In the genomic region with DNA sequence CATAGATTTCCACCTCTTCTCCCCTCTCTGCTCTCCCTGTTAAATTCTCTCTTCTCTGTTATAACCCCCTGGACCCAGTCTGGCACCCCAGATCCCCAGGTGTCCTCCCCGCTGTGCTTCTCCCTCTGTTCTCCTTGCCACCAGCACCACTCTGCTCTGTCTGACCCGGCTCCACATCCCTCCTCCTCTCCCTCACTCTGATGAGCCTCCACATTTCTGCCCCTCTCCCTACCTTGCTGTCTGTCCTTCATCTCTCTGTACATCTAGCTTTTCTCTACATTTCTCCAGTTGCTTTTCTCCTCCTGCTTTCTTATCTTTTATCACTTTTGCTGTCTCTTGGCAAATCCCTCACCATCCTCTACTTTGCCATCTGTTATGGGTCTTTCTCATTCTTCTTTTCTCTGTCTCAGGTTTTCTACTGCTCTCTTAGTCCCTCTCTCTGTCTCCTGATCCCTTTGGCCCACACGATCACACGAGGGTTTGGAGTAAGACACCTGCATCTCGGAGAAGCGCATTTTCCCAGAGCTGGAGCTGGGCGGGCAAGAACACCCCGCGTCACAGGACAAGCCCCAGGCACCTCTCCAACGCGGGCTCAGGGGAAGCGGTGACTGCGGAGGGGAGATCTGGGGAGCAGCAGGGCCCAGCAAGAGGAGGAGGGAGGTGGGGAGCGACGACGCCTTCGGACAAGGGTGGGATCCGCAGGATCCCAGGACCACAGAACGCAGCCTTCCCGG, we compare ENCODE assay signal across 8 cellular contexts. TPM values are rescaled to one million over a fixed set of nuclear protein-coding genes. Genes with fewer than 3 reads are reported as not detected.
DNase-seq lines count a peak whose midpoint lies in the region; ATAC-seq and TF ChIP-seq lines count a peak whose summit lies in the region.
"Not testable (repeated sequence)": the region's sequence is repeated elsewhere in the genome, so short reads cannot be mapped to it uniquely, and the experiment has no call there.

No MANE protein-coding gene starts in this region.

- peak overlapping the region; percentile 94 to 99 for H3K4me3 Mint-ChIP-seq in activated T-cell treated with anti-CD3 and anti-CD28 coated beads, Interleukin-2, amount 50 U/mL, for 72 hours

- not testable (repeated sequence) for H3K9me3 ChIP-seq in OCI-LY7 (ENCODE audit: low read length); lower lobe of right lung; skeletal muscle tissue (ENCODE audit: control insufficient read depth in 3 of 3, low read length in 3 of 3)

- CTCF ChIA-PET in OCI-LY7 (lab: Charles Lee; ENCODE audit: unreplicated experiment): not testable (repeated sequence)

- ATAC-seq in GM19035 (IDR thresholded peaks at IDR 0.05; ENCODE audit: unreplicated experiment): peak; percentile 16
- peak; percentile 29 for ATAC-seq in HG03108 (IDR thresholded peaks at IDR 0.05; ENCODE audit: unreplicated experiment)
- peak; percentile 39 to 53 for ATAC-seq in activated T-cell treated with anti-CD3 and anti-CD28 coated beads, Interleukin-2, amount 50 U/mL, for 72 hours (replicated peaks in 1 of 2)
- ATAC-seq in lower lobe of right lung: peak; percentile 66 to 80

- H4K20me1 ChIP-seq in OCI-LY7 (ENCODE audit: insufficient read depth, low read length): not testable (repeated sequence)

- peaks cover 28% of the 10 kb centered on the region for H3K36me3 ChIP-seq in OCI-LY7 (ENCODE audit: insufficient read depth, low read length)
- peaks cover 17% of the 10 kb centered on the region for H3K36me3 ChIP-seq in lower lobe of right lung
- H3K36me3 ChIP-seq in skeletal muscle tissue (ENCODE audit: control insufficient read depth in 3 of 3, insufficient read depth in 3 of 3, low read length in 3 of 3): not testable (repeated sequence)

- peak; percentile 17 for DNase-seq in AG08396 (ENCODE audit: low spot score)
- DNase-seq in OCI-LY7 (ENCODE audit: low spot score): peak; percentile 18
- DNase-seq in activated T-cell treated with anti-CD3 and anti-CD28 coated beads, Interleukin-2, amount 50 U/mL, for 72 hours: peak; percentile 20 to 25
- peak; percentile 47 to 52 for DNase-seq in erythroblast (lab: John Stamatoyannopoulos, UW)
- DNase-seq in lower lobe of right lung: peak; percentile 56

- H3K4me1 ChIP-seq in OCI-LY7 (ENCODE audit: insufficient read depth, low read length, poor library complexity, severe bottlenecking); lower lobe of right lung; skeletal muscle tissue (ENCODE audit: control insufficient read depth in 3 of 3, insufficient read depth in 3 of 3, low read length in 3 of 3): not testable (repeated sequence)

- H3K36me3 Mint-ChIP-seq in activated T-cell treated with anti-CD3 and anti-CD28 coated beads, Interleukin-2, amount 50 U/mL, for 72 hours (ENCODE audit: insufficient read depth in 2 of 2): peaks cover 18 to 44% of the 10 kb centered on the region in 2 donors

- peak overlapping the region; percentile 57 to 68 (median 65) for H3K9ac ChIP-seq in skeletal muscle tissue (ENCODE audit: low read depth in 1 of 3, low read length in 3 of 3)

- H3K9me3 Mint-ChIP-seq in activated T-cell treated with anti-CD3 and anti-CD28 coated beads, Interleukin-2, amount 50 U/mL, for 72 hours: peaks cover 5 to 12% of the 10 kb centered on the region in 2 donors

- not testable (repeated sequence) for TF ChIP-seq CTCF in OCI-LY7 (conservative IDR thresholded peaks at IDR 0.05; ENCODE audit: low read length); lower lobe of right lung (IDR thresholded peaks at IDR 0.05)

- H3K4me3 ChIP-seq in OCI-LY7 (ENCODE audit: low read depth, low read length, poor library complexity, severe bottlenecking) (peak overlapping the region; percentile 87), lower lobe of right lung (peak overlapping the region; percentile 71), skeletal muscle tissue (ENCODE audit: low read length in 3 of 3) (peak overlapping the region; percentile 65 to 77 (median 65))

- not testable (repeated sequence) for H2AFZ ChIP-seq in OCI-LY7 (ENCODE audit: low read length)

- not testable (repeated sequence) for H3K79me2 ChIP-seq in OCI-LY7 (ENCODE audit: insufficient read depth, low read depth, low read length)

- H3K9me2 ChIP-seq in OCI-LY7 (ENCODE audit: insufficient read depth, low read length): not testable (repeated sequence)

- peak overlapping the region; percentile 90 for H3K4me2 ChIP-seq in OCI-LY7 (ENCODE audit: low read length)

- intact Hi-C loops in OCI-LY7 (cut with micrococcal nuclease; ENCODE audit: unreplicated experiment): loop anchor here (5.0 kb wide), 1 partner anchor 37 kb away; a partner anchor contains a TSS
- intact Hi-C loops in lower lobe of right lung (cut with DNase I): not testable (repeated sequence)

- not testable (repeated sequence) for H3K27me3 ChIP-seq in lower lobe of right lung (ENCODE audit: low read depth); skeletal muscle tissue (ENCODE audit: control insufficient read depth in 3 of 3, insufficient read depth in 3 of 3, low read length in 3 of 3)

- not testable (repeated sequence) for H3K27ac ChIP-seq in OCI-LY7 (ENCODE audit: low read depth, low read length, poor library complexity, severe bottlenecking)
- peak overlapping the region; percentile 72 for H3K27ac ChIP-seq in lower lobe of right lung
- peak overlapping the region; percentile 25 for H3K27ac ChIP-seq in skeletal muscle tissue (ENCODE audit: low read depth, low read length)

- H3K27ac Mint-ChIP-seq in activated T-cell treated with anti-CD3 and anti-CD28 coated beads, Interleukin-2, amount 50 U/mL, for 72 hours: peak overlapping the region; percentile 90

- not testable (repeated sequence) for H3K27me3 Mint-ChIP-seq in activated T-cell treated with anti-CD3 and anti-CD28 coated beads, Interleukin-2, amount 50 U/mL, for 72 hours (ENCODE audit: low read depth)

- peaks cover 17% of the 10 kb centered on the region for H3K4me1 Mint-ChIP-seq in activated T-cell treated with anti-CD3 and anti-CD28 coated beads, Interleukin-2, amount 50 U/mL, for 72 hours (ENCODE audit: low read depth)

- POLR2A ChIA-PET in OCI-LY7 (lab: Charles Lee): not testable (repeated sequence)

- BruUV-seq in OCI-LY7 (replicated peaks; lab: Mats Ljungman, UMichigan): not testable (repeated sequence)

- TF ChIP-seq POLR2A in erythroblast (IDR thresholded peaks at IDR 0.05; ENCODE audit: low read length): not testable (repeated sequence)

RNA-seq across cellular contexts. Expression of a gene that starts 0.8 kb away (rescaled TPM):
- total RNA-seq in OCI-LY7 (2014; rRNA removed; shearing (Covaris generic)): 17.9 and 21.1 TPM in 2 replicates
- total RNA-seq in OCI-LY7 (2022): 15.7 and 19.1 TPM in 2 replicates
- total RNA-seq in activated T-cell treated with anti-CD3 and anti-CD28 coated beads, Interleukin-2, amount 50 U/mL, for 72 hours: 10 to 100 TPM; 13.3 to 17.8 TPM
- total RNA-seq in lower lobe of right lung: 20.9 TPM
- 3.1 TPM for total RNA-seq in skeletal muscle tissue

RNA-seq across cellular contexts. Expression of a gene that starts 34.0 kb away (rescaled TPM):
- total RNA-seq in OCI-LY7 (2014; rRNA removed; shearing (Covaris generic)): 2.8 and 4.6 TPM in 2 replicates
- 8.5 and 10.7 TPM in 2 replicates for total RNA-seq in OCI-LY7 (2022)
- total RNA-seq in activated T-cell treated with anti-CD3 and anti-CD28 coated beads, Interleukin-2, amount 50 U/mL, for 72 hours: 10 to 100 TPM; 14.1 to 20.9 TPM
- 14.9 TPM for total RNA-seq in lower lobe of right lung
- total RNA-seq in skeletal muscle tissue: 2.1 TPM

RNA-seq across cellular contexts. Expression of a gene that starts 36.8 kb away (rescaled TPM):
- total RNA-seq in OCI-LY7 (2014; rRNA removed; shearing (Covaris generic)): 19.7 and 27.0 TPM in 2 replicates
- 21.3 and 23.0 TPM in 2 replicates for total RNA-seq in OCI-LY7 (2022)
- 10 to 100 TPM; 11.3 to 16.2 TPM for total RNA-seq in activated T-cell treated with anti-CD3 and anti-CD28 coated beads, Interleukin-2, amount 50 U/mL, for 72 hours
- 12.9 TPM for total RNA-seq in lower lobe of right lung
- 14.6 TPM for total RNA-seq in skeletal muscle tissue

Comparison
In these comparisons a context has a peak if more than half of its experiments do, and no peak if none do; other contexts are left out.
1. ATAC-seq: peak in every context shown above with its lines; median percentile 73 in lower lobe of right lung; 46 in activated T-cell treated with anti-CD3 and anti-CD28 coated beads, Interleukin-2, amount 50 U/mL, for 72 hours; 29 in HG03108; 16 in GM19035.